In genomic region chr16:2196162-2196980, GRCh38 we compare ENCODE assay signal across 8 cellular contexts. TPM values are rescaled to one million over a fixed set of nuclear protein-coding genes. Genes with fewer than 3 reads are reported as not detected.
A peak's percentile ranks its signal among the peaks of the same experiment; 100 is the strongest.
DNase-seq lines count a peak whose midpoint lies in the region; ATAC-seq and TF ChIP-seq lines count a peak whose summit lies in the region.

Gene CASKIN1 (minus strand): TSS chr16:2196605. CDS start chr16:2196432, 173 bp downstream.

- DNase-seq in NOMO-1 (lab: John Stamatoyannopoulos, UW; ENCODE audit: unreplicated experiment in 2 of 2), result peak; percentile 32 to 51
- no peak for DNase-seq in NOMO-1 treated with DMSO at 0.1 percent for 48 hours (lab: John Stamatoyannopoulos, UW; ENCODE audit: unreplicated experiment)
- peak; percentile 90 for DNase-seq in SK-N-SH
- no peak for DNase-seq in fibroblast of the aortic adventitia (ENCODE audit: low read depth)
- no peak for DNase-seq in mesenteric fat pad (ENCODE audit: low spot score)
- DNase-seq in epidermal melanocyte (ENCODE audit: insufficient read length, low spot score), result no peak

- no peaks in the 10 kb centered on the region for H3K36me3 ChIP-seq in SK-N-SH (replicated peaks in 1 of 2; ENCODE audit: control insufficient read depth in 1 of 2, insufficient read depth in 2 of 2, low read length in 1 of 2)

- H3K79me2 ChIP-seq in SK-N-SH (ENCODE audit: insufficient read depth), result no peaks in the 10 kb centered on the region

- ATAC-seq in GM19455 (IDR thresholded peaks at IDR 0.05; ENCODE audit: unreplicated experiment), result no peak

- POLR2A ChIA-PET in SK-N-SH (lab: Yijun Ruan, JAX), result interaction anchor here (1.0 to 3.3 kb wide), 2 partner anchors 8 to 41 kb away, joined by 8 to 18 read pairs; partner anchors contain the start of genes MLST8 and TRAF7

- no peaks in the 10 kb centered on the region for H3K27me3 ChIP-seq in SK-N-SH (ENCODE audit: insufficient read depth)

- no peaks in the 10 kb centered on the region for H3K9me2 ChIP-seq in SK-N-SH

- no peak within 1 kb of the TSS for H3K9ac ChIP-seq in SK-N-SH

- WGBS in SK-N-SH (ENCODE audit: low lambda C conversion rate), result 0% methylated on average over 2 of the region's 129 CpGs

- no peak within 1 kb of the TSS for H2AFZ ChIP-seq in SK-N-SH (ENCODE audit: low read depth)

- no peaks in the 10 kb centered on the region for H3F3A ChIP-seq in SK-N-SH (replicated peaks; ENCODE audit: insufficient read depth)

- H3K27ac ChIP-seq in SK-N-SH (ENCODE audit: low read depth in 2 of 2, low read length in 1 of 2), result no peak within 1 kb of the TSS; a peak in 1 of 4 replicates
- peak within 1 kb of the TSS in 1 of 21 experiments; percentile 3 for H3K27ac ChIP-seq in skin epidermis

- CTCF ChIA-PET in SK-N-SH (lab: Yijun Ruan, JAX), result interaction anchor here (0.6 to 3.6 kb wide), 6 partner anchors 12 to 305 kb away, joined by 3 to 19 read pairs (median 7); partner anchors contain the start of genes BRICD5 and ECI1

- TF ChIP-seq CTCF in SK-N-SH (IDR thresholded peaks at IDR 0.05) (no peak), fibroblast of the aortic adventitia (IDR thresholded peaks at IDR 0.05; ENCODE audit: insufficient read depth, low read length) (no peak)

- TF ChIP-seq EP300 in SK-N-SH (IDR thresholded peaks at IDR 0.05; ENCODE audit: borderline replicate concordance in 1 of 2, low read depth in 1 of 2, low read length in 1 of 2), result no peak

- H3K4me2 ChIP-seq in SK-N-SH, result peak within 1 kb of the TSS; percentile 77

- peaks cover 0 to 18% of the 10 kb centered on the region in 2 experiments; a peak in 1 of 4 replicates for H3K4me1 ChIP-seq in SK-N-SH (ENCODE audit: control insufficient read depth in 1 of 2, insufficient read depth in 2 of 2, low read depth in 1 of 2, low read length in 1 of 2)

- no peak for TF ChIP-seq RAD21 in SK-N-SH (IDR thresholded peaks at IDR 0.05; ENCODE audit: low read length)

- H3K9me3 ChIP-seq in SK-N-SH, result no peaks in the 10 kb centered on the region

- H3K4me3 ChIP-seq in SK-N-SH (ENCODE audit: low read depth in 2 of 2, low read length in 1 of 2), result peak within 1 kb of the TSS; percentile 44 to 53
- H3K4me3 ChIP-seq in fibroblast of the aortic adventitia (ENCODE audit: low read depth, low read length), result peak within 1 kb of the TSS; percentile 46
- H3K4me3 ChIP-seq in skin epidermis, result peak within 1 kb of the TSS in 6 of 7 experiments; percentile 3 to 49 (median 24)

- no peaks in the 10 kb centered on the region for H4K20me1 ChIP-seq in SK-N-SH (ENCODE audit: insufficient read depth)

TF ChIP-seq in SK-N-SH, 30 proteins besides CTCF, POLR2A, EP300 and RAD21:
- TF ChIP-seq PBX3 (IDR thresholded peaks at IDR 0.05) (no peak), JUND (IDR thresholded peaks at IDR 0.05) (no peak), FOXM1 (IDR thresholded peaks at IDR 0.05; ENCODE audit: low read depth) (no peak)

RNA-seq across cellular contexts. Expression of gene CASKIN1, which starts in this region (rescaled TPM):
- polyA plus RNA-seq in SK-N-SH (2012; rRNA removed), result 1.4 and 1.7 TPM in 2 replicates
- 0.22 and 0.43 TPM in 2 replicates for polyA plus RNA-seq in SK-N-SH (2012; cell fraction: cytosol; rRNA removed)
- polyA plus RNA-seq in SK-N-SH (2012; cell fraction: nucleus; rRNA removed), result 8.7 and 11.6 TPM in 2 replicates
- total RNA-seq in fibroblast of the aortic adventitia (ENCODE audit: low replicate concordance) (0.18 TPM in 1 of 2 replicates, not detected in the other), mesenteric fat pad (0.06 TPM)

Comparison
In these comparisons a context has a peak if more than half of its experiments do, and no peak if none do; other contexts are left out.
1. DNase-seq: peak in NOMO-1 (2 of 2) and SK-N-SH (single experiment); none in NOMO-1 treated with DMSO at 0.1 percent for 48 hours (single experiment), fibroblast of the aortic adventitia (single experiment), mesenteric fat pad (single experiment) and epidermal melanocyte (single experiment).
2. Peak in every context shown above with its lines, with median percentiles within 50 percentile points of each other: H3K4me3 ChIP-seq.